In genomic region chr15:52464478-52464877, GRCh38 we compare ENCODE assay signal across 1 cellular context.
TF ChIP-seq lines count a peak whose summit lies in the region.

No MANE protein-coding gene starts in this region.

TF ChIP-seq in WTC11, 78 proteins besides CTCF, POLR2A, EP300 and RAD21 (continued from another document):
- TF ChIP-seq ZNF281 (CRISPR knock-in tag; IDR thresholded peaks at IDR 0.05) (no peak), NFYB (CRISPR knock-in tag; conservative IDR thresholded peaks at IDR 0.05; ENCODE audit: low read depth) (no peak), ZNF317 (CRISPR knock-in tag; IDR thresholded peaks at IDR 0.05; ENCODE audit: borderline replicate concordance, low read depth) (no peak), TEAD1 (CRISPR knock-in tag; IDR thresholded peaks at IDR 0.05) (no peak)
- TF ChIP-seq, protein P1, sequence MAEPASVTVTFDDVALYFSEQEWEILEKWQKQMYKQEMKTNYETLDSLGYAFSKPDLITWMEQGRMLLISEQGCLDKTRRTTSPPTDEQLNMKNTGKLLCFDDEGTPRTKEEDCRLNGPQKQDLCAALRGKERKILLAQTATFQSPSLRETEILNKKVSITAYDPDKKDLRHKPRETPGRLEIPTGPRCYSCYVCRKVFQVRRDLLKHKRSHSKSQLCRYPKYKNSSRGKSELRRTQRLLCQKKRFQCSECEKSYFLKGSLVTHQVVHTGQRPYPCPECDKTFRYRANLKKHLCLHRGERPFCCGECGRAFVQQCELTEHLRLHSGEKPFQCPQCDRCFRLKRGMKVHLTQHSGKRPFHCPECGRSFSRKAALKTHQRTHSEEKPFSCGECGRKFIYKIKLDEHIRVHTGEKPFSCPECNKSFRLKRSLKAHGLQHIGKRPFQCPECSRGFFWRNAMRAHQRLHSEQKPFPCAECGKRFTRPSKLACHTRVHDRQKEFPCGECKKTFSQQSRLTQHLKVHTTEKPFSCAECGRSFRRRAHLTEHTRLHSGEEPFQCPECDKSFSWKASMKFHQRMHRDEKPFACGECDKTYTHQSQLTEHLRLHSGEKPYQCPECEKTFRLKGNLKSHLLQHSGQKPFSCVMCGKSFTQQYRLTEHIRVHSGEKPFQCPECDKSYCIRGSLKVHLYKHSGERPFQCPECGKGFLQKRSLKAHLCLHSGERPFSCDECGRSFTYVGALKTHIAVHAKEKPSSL (CRISPR knock-in tag; conservative IDR thresholded peaks at IDR 0.05) = no peak
